Comparison of ENCODE assay signal across 8 cellular contexts in the genomic region with DNA sequence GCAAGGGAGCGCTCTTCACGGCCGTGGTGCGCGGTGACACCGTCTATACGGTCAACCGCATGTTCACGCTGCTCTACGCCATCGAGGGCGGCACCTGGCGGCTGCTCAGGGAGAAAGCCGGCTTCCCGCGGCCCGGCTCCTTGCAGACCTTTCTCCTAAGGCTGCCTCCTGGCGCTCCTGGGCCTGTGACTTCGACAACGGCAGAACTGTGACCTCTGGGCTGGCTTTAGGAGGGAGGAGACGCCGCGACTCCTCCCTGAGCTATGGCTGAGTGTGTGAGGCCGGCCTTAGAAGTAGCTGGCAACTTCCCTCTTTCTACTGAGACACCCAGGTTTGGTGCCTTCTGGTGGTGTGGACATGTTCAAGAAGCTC. TPM values are rescaled to one million over a fixed set of nuclear protein-coding genes. Genes with fewer than 3 reads are reported as not detected.
A peak's percentile ranks its signal among the peaks of the same experiment; 100 is the strongest.
DNase-seq lines count a peak whose midpoint lies in the region; ATAC-seq, FAIRE-seq and TF ChIP-seq lines count a peak whose summit lies in the region.

No MANE protein-coding gene starts in this region.

- H3K4me3 Mint-ChIP-seq in nephron progenitor cell, result peak overlapping the region; percentile 50

- H3K9me3 Mint-ChIP-seq in nephron progenitor cell, result peaks cover 15% of the 10 kb centered on the region

- peaks cover 54% of the 10 kb centered on the region for H3K4me1 Mint-ChIP-seq in nephron progenitor cell

- H3K4me3 ChIP-seq in epithelial cell of esophagus (ENCODE audit: low read length) (no peak overlapping the region), upper lobe of right lung (no peak overlapping the region)

- no peaks in the 10 kb centered on the region for H3K9me3 ChIP-seq in upper lobe of right lung

- no peak overlapping the region for H3K27ac Mint-ChIP-seq in nephron progenitor cell

- no peak for FAIRE-seq in GM19239 (lab: Jason Lieb, UNC)

- intact Hi-C loops in upper lobe of right lung (cut with DNase I), result no loop called here

- peaks cover 25% of the 10 kb centered on the region for H3K27me3 Mint-ChIP-seq in nephron progenitor cell (ENCODE audit: low read depth, poor library complexity)

- no peaks in the 10 kb centered on the region for H3K27me3 ChIP-seq in upper lobe of right lung

- no peaks in the 10 kb centered on the region for H3K36me3 ChIP-seq in upper lobe of right lung

- TF ChIP-seq CTCF in epithelial cell of esophagus (IDR thresholded peaks at IDR 0.05; ENCODE audit: insufficient read depth, low read depth, low read length, missing control alignments) (peak; percentile 70), nephron progenitor cell (IDR thresholded peaks at IDR 0.05) (peak; percentile 40), upper lobe of right lung (IDR thresholded peaks at IDR 0.05) (peak; percentile 48)

- peak; percentile 65 for DNase-seq in GM19239 (ENCODE audit: insufficient read length, low spot score)
- DNase-seq in activated CD4-positive, alpha-beta T cell treated with anti-CD3 and anti-CD28 coated beads, Interleukin-2, amount 50 U/mL, for 48 hours, result peak; percentile 61 to 65
- DNase-seq in epithelial cell of esophagus (ENCODE audit: low read depth), result peak; percentile 73
- peak; percentile 64 for DNase-seq in nephron progenitor cell
- peak; percentile 86 for DNase-seq in upper lobe of right lung
- DNase-seq in occipital lobe (lab: John Stamatoyannopoulos, UW), result no peak

- peaks cover 24% of the 10 kb centered on the region for H3K4me1 ChIP-seq in upper lobe of right lung

- H3K36me3 Mint-ChIP-seq in nephron progenitor cell (ENCODE audit: low read depth), result no peaks in the 10 kb centered on the region

- peak; percentile 77 for ATAC-seq in upper lobe of right lung
- ATAC-seq in HG02852 (IDR thresholded peaks at IDR 0.05; ENCODE audit: unreplicated experiment), result no peak
- ATAC-seq in GM21825 (IDR thresholded peaks at IDR 0.05; ENCODE audit: unreplicated experiment), result no peak

- no peak overlapping the region for H3K27ac ChIP-seq in upper lobe of right lung

RNA-seq across cellular contexts. Expression of gene KBTBD13, which starts 1.4 kb away (rescaled TPM):
- total RNA-seq in upper lobe of right lung (not detected), occipital lobe (not detected)

RNA-seq across cellular contexts. Expression of gene RASL12, which starts 10.2 kb away (rescaled TPM):
- total RNA-seq in upper lobe of right lung (20.2 TPM), occipital lobe (1.4 TPM)

RNA-seq across cellular contexts. Expression of gene SLC51B, which starts 32.8 kb away (rescaled TPM):
- total RNA-seq in upper lobe of right lung (3.8 TPM), occipital lobe (not detected)

RNA-seq across cellular contexts. Expression of gene UBAP1L, which starts 37.0 kb away (rescaled TPM):
- 4.9 TPM for total RNA-seq in upper lobe of right lung
- total RNA-seq in occipital lobe, result 2.7 TPM

RNA-seq across cellular contexts. Expression of gene MTFMT, which starts 48.5 kb away (rescaled TPM):
- total RNA-seq in upper lobe of right lung (13.7 TPM), occipital lobe (16.1 TPM)
